In genomic region chr7:4681922-4682620, GRCh38 we compare ENCODE assay signal across 8 cellular contexts. TPM values are rescaled to one million over a fixed set of nuclear protein-coding genes. Genes with fewer than 3 reads are reported as not detected.
A peak's percentile ranks its signal among the peaks of the same experiment; 100 is the strongest.
DNase-seq lines count a peak whose midpoint lies in the region; ATAC-seq and TF ChIP-seq lines count a peak whose summit lies in the region.

TSS of gene FOXK1 (plus strand) at chr7:4682295. CDS start at chr7:4682309, 14 bp downstream.

- peaks cover 7% of the 10 kb centered on the region; the same call in 1 of the 2 replicates for H3K4me1 ChIP-seq in GM23338 (ENCODE audit: insufficient read depth)
- peaks cover 26% of the 10 kb centered on the region for H3K4me1 ChIP-seq in Loucy (ENCODE audit: insufficient read depth, low read length, poor library complexity, severe bottlenecking)
- peaks cover 20% of the 10 kb centered on the region for H3K4me1 ChIP-seq in adipocyte (ENCODE audit: control insufficient read depth, insufficient read depth, low read length)
- H3K4me1 ChIP-seq in heart left ventricle = peaks cover 4 to 40% (median 21%) of the 10 kb centered on the region in 12 donors
- peaks cover 11 to 35% (median 20%) of the 10 kb centered on the region in 4 donors for H3K4me1 ChIP-seq in upper lobe of left lung

- no peak for TF ChIP-seq CTCF in GM23338 (conservative IDR thresholded peaks at IDR 0.05; ENCODE audit: low read depth in 2 of 2)
- TF ChIP-seq CTCF in Loucy (conservative IDR thresholded peaks at IDR 0.05; ENCODE audit: low read length) = no peak
- TF ChIP-seq CTCF in heart left ventricle (IDR thresholded peaks at IDR 0.05) = no peak
- no peak for TF ChIP-seq CTCF in progenitor cell of endocrine pancreas (IDR thresholded peaks at IDR 0.05; ENCODE audit: unreplicated experiment)
- peak in 5 of 6 experiments; percentile 10 to 53 (median 15) for TF ChIP-seq CTCF in upper lobe of left lung (IDR thresholded peaks at IDR 0.05)

- H3K27ac Mint-ChIP-seq in GM23338 = no peak within 1 kb of the TSS; the same call in 1 of the 2 replicates
- H3K27ac Mint-ChIP-seq in progenitor cell of endocrine pancreas = peak within 1 kb of the TSS; percentile 82

- 0 out of 2 replicates have a peak, but pooled peaks cover 2% of the 10 kb centered on the region for H3K9me2 ChIP-seq in GM23338 (ENCODE audit: insufficient read depth)
- no peaks in the 10 kb centered on the region for H3K9me2 ChIP-seq in Loucy (replicated peaks; ENCODE audit: low read depth, low read length)

- H3K9ac ChIP-seq in Loucy (ENCODE audit: low read depth, low read length, poor library complexity, severe bottlenecking) (peak within 1 kb of the TSS; percentile 96), adipocyte (ENCODE audit: low read length) (peak within 1 kb of the TSS; percentile 97)

- H3K27me3 Mint-ChIP-seq in GM23338 (ENCODE audit: insufficient read depth, low read depth, poor library complexity) = peaks cover 28% of the 10 kb centered on the region
- peaks cover 6% of the 10 kb centered on the region for H3K27me3 Mint-ChIP-seq in progenitor cell of endocrine pancreas

- H3K4me3 ChIP-seq in GM23338 = peak within 1 kb of the TSS; percentile 67
- H3K4me3 ChIP-seq in Loucy (ENCODE audit: low read length, poor library complexity, severe bottlenecking) = peak within 1 kb of the TSS; percentile 97
- H3K4me3 ChIP-seq in adipocyte (ENCODE audit: low read length) = peak within 1 kb of the TSS; percentile 97
- H3K4me3 ChIP-seq in heart left ventricle = peak within 1 kb of the TSS; percentile 88 to 99 (median 97)
- peak within 1 kb of the TSS; percentile 85 to 99 (median 94) for H3K4me3 ChIP-seq in upper lobe of left lung

- H3K9me3 Mint-ChIP-seq in GM23338 (peaks cover 21% of the 10 kb centered on the region; the same call in 2 of the 3 replicates), progenitor cell of endocrine pancreas (ENCODE audit: low read depth) (peaks cover 2% of the 10 kb centered on the region)

- TF ChIP-seq POLR2A in heart left ventricle (IDR thresholded peaks at IDR 0.05) (peak in 1 of 2 donors; percentile 51), upper lobe of left lung (IDR thresholded peaks at IDR 0.05) (peak in 3 of 4 donors; percentile 27 to 72 (median 49))

- H3K36me3 ChIP-seq in GM23338 (ENCODE audit: insufficient read depth) (no peaks in the 10 kb centered on the region), Loucy (ENCODE audit: insufficient read depth, low read length) (no peaks in the 10 kb centered on the region), adipocyte (ENCODE audit: control insufficient read depth, insufficient read depth, low read length, severe bottlenecking) (no peaks in the 10 kb centered on the region), heart left ventricle (peaks cover 0 to 8% (median 0%) of the 10 kb centered on the region in 9 donors), upper lobe of left lung (no peaks in the 10 kb centered on the region)

- H4K20me1 ChIP-seq in GM23338 (replicated peaks; ENCODE audit: insufficient read depth) (peaks cover 36% of the 10 kb centered on the region), Loucy (ENCODE audit: insufficient read depth, low read length, poor library complexity, severe bottlenecking) (peaks cover 34% of the 10 kb centered on the region)

- H2AFZ ChIP-seq in GM23338 (0 out of 2 replicates have a peak within 1 kb of the TSS, but pooled peaks have one; percentile 43), Loucy (ENCODE audit: low read length) (peak within 1 kb of the TSS; percentile 95)

- peak within 1 kb of the TSS; percentile 68 for H3K4me3 Mint-ChIP-seq in GM23338
- peak within 1 kb of the TSS; percentile 82 for H3K4me3 Mint-ChIP-seq in progenitor cell of endocrine pancreas (ENCODE audit: low read depth)

- intact Hi-C loops in heart left ventricle (cut with DNase I) = loop anchor here (1.0 to 10.0 kb wide), 17 partner anchors 35 to 203 kb away; partner anchors contain the start of gene RADIL (in 2 of the 10)

- no peaks in the 10 kb centered on the region for H3F3A ChIP-seq in GM23338 (replicated peaks; ENCODE audit: low read depth)
- no peaks in the 10 kb centered on the region for H3F3A ChIP-seq in Loucy (ENCODE audit: low read depth)

- H3K4me2 ChIP-seq in GM23338 = peak within 1 kb of the TSS; percentile 78
- peak within 1 kb of the TSS; percentile 99 for H3K4me2 ChIP-seq in Loucy (ENCODE audit: low read depth, low read length, poor library complexity, severe bottlenecking)

- WGBS in heart left ventricle, 4 donors = 0 to 2% (median 1%) methylated on average over 16 to 115 of the region's 115 CpGs
- WGBS in upper lobe of left lung, 2 donors = 0 to 3% methylated on average over 1 to 9 of the region's 115 CpGs

- no peaks in the 10 kb centered on the region for H3K9me3 ChIP-seq in Loucy (ENCODE audit: insufficient read depth, low read depth, low read length)
- no peaks in the 10 kb centered on the region for H3K9me3 ChIP-seq in adipocyte (ENCODE audit: control insufficient read depth, low read length)
- H3K9me3 ChIP-seq in heart left ventricle = no peaks in the 10 kb centered on the region
- no peaks in the 10 kb centered on the region for H3K9me3 ChIP-seq in upper lobe of left lung

- peaks cover 24% of the 10 kb centered on the region for H3K27me3 ChIP-seq in GM23338 (ENCODE audit: insufficient read depth)
- no peaks in the 10 kb centered on the region for H3K27me3 ChIP-seq in Loucy (ENCODE audit: insufficient read depth, low read length, poor library complexity, severe bottlenecking)
- H3K27me3 ChIP-seq in adipocyte (replicated peaks; ENCODE audit: control insufficient read depth, insufficient read depth, low read length) = no peaks in the 10 kb centered on the region
- no peaks in the 10 kb centered on the region for H3K27me3 ChIP-seq in heart left ventricle
- no peaks in the 10 kb centered on the region for H3K27me3 ChIP-seq in upper lobe of left lung

- H3K27ac ChIP-seq in GM23338 (ENCODE audit: low read depth) = no peak within 1 kb of the TSS
- peak within 1 kb of the TSS; percentile 87 to 99 (median 94) for H3K27ac ChIP-seq in heart left ventricle
- H3K27ac ChIP-seq in upper lobe of left lung = peak within 1 kb of the TSS; percentile 90 to 96 (median 92)

- peaks cover 11% of the 10 kb centered on the region for H3K4me1 Mint-ChIP-seq in GM23338
- H3K4me1 Mint-ChIP-seq in progenitor cell of endocrine pancreas (ENCODE audit: low read depth) = peaks cover 15% of the 10 kb centered on the region

- ATAC-seq in GM23338 (peak; percentile 62), heart left ventricle (peak; percentile 34 to 87 (median 72)), upper lobe of left lung (ENCODE audit: low FRiP score in 2 of 2) (peak; percentile 84 to 95)

- H3K79me2 ChIP-seq in GM23338 (replicated peaks; ENCODE audit: insufficient read depth) (peaks cover 25% of the 10 kb centered on the region), Loucy (ENCODE audit: insufficient read depth, low read length) (peaks cover 47% of the 10 kb centered on the region)

- H3K36me3 Mint-ChIP-seq in GM23338 (ENCODE audit: low read depth) (peaks cover 2% of the 10 kb centered on the region; the same call in 1 of the 3 replicates), progenitor cell of endocrine pancreas (ENCODE audit: insufficient read depth) (peaks cover 2% of the 10 kb centered on the region)

- DNase-seq in ELR (ENCODE audit: low read depth) = peak; percentile 80
- peak; percentile 81 for DNase-seq in GM23338 (ENCODE audit: low spot score)
- DNase-seq in T follicular helper cell (ENCODE audit: low read depth) = peak; percentile 67
- peak; percentile 89 for DNase-seq in adipocyte (ENCODE audit: low read depth)
- peak; percentile 76 to 92 (median 86) for DNase-seq in heart left ventricle
- peak; percentile 61 for DNase-seq in progenitor cell of endocrine pancreas (ENCODE audit: low spot score, unreplicated experiment)
- DNase-seq in upper lobe of left lung = peak; percentile 72 to 97

- no peak for TF ChIP-seq EP300 in upper lobe of left lung (IDR thresholded peaks at IDR 0.05)

TF ChIP-seq in GM23338, 12 proteins besides CTCF, POLR2A, EP300 and RAD21 (continues in another document):
- TF ChIP-seq, protein P1, sequence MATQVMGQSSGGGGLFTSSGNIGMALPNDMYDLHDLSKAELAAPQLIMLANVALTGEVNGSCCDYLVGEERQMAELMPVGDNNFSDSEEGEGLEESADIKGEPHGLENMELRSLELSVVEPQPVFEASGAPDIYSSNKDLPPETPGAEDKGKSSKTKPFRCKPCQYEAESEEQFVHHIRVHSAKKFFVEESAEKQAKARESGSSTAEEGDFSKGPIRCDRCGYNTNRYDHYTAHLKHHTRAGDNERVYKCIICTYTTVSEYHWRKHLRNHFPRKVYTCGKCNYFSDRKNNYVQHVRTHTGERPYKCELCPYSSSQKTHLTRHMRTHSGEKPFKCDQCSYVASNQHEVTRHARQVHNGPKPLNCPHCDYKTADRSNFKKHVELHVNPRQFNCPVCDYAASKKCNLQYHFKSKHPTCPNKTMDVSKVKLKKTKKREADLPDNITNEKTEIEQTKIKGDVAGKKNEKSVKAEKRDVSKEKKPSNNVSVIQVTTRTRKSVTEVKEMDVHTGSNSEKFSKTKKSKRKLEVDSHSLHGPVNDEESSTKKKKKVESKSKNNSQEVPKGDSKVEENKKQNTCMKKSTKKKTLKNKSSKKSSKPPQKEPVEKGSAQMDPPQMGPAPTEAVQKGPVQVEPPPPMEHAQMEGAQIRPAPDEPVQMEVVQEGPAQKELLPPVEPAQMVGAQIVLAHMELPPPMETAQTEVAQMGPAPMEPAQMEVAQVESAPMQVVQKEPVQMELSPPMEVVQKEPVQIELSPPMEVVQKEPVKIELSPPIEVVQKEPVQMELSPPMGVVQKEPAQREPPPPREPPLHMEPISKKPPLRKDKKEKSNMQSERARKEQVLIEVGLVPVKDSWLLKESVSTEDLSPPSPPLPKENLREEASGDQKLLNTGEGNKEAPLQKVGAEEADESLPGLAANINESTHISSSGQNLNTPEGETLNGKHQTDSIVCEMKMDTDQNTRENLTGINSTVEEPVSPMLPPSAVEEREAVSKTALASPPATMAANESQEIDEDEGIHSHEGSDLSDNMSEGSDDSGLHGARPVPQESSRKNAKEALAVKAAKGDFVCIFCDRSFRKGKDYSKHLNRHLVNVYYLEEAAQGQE (IDR thresholded peaks at IDR 0.05; ENCODE audit: unreplicated experiment) = no peak
- no peak for TF ChIP-seq NANOG (IDR thresholded peaks at IDR 0.05; ENCODE audit: borderline replicate concordance)

RNA-seq across cellular contexts. Expression of gene FOXK1, which starts in this region (rescaled TPM):
- total RNA-seq in GM23338 (2014; rRNA removed; shearing (Covaris generic)) = 12.7 and 13.9 TPM in 2 replicates
- polyA plus RNA-seq in GM23338 (2016; fragmentation: Nextera tagmentation; extraction: Ambion mirVana) (2.0 and 2.3 TPM in 2 replicates), heart left ventricle (1 to 10 TPM; 9.3 to 9.4 TPM)
- total RNA-seq in heart left ventricle (10 to 100 TPM; 12.4 to 43.7 (median 22.5) TPM), progenitor cell of endocrine pancreas (47.6 and 47.8 TPM in 2 replicates), upper lobe of left lung (10 to 100 TPM; 25.1 to 40.7 (median 34.1) TPM)

Comparison
In these comparisons a context has a peak if more than half of its experiments do, and no peak if none do; other contexts are left out.
1. CTCF ChIP-seq: peak in upper lobe of left lung (5 of 6); none in GM23338 (0 of 2), Loucy (single experiment), heart left ventricle (0 of 12) and progenitor cell of endocrine pancreas (single experiment).
2. Peak in every context shown above with its lines, with median percentiles within 50 percentile points of each other: DNase-seq, ATAC-seq and H3K4me3 ChIP-seq.